Comparison of ENCODE assay signal across 8 cellular contexts in genomic region chr1:109151146-109151545, GRCh38. TPM values are rescaled to one million over a fixed set of nuclear protein-coding genes. Genes with fewer than 3 reads are reported as not detected.
A peak's percentile ranks its signal among the peaks of the same experiment; 100 is the strongest.
DNase-seq lines count a peak whose midpoint lies in the region; ATAC-seq, FAIRE-seq and TF ChIP-seq lines count a peak whose summit lies in the region.

No MANE protein-coding gene starts in this region.

- TF ChIP-seq CTCF in A549 (IDR thresholded peaks at IDR 0.05), result no peak

- no peak overlapping the region for H3K4me3 ChIP-seq in A549
- H3K4me3 ChIP-seq in CD8-positive, alpha-beta memory T cell (ENCODE audit: low read length), result no peak overlapping the region

- no peaks in the 10 kb centered on the region for H3K27me3 Mint-ChIP-seq in CD8-positive, alpha-beta memory T cell

- peak overlapping the region; percentile 25 to 56; a peak in 5 of 6 replicates for H3K27ac ChIP-seq in A549
- no peak overlapping the region for H3K27ac ChIP-seq in CD8-positive, alpha-beta memory T cell (ENCODE audit: low read depth, low read length)

- no peak overlapping the region for H3K27ac Mint-ChIP-seq in CD8-positive, alpha-beta memory T cell

- H3K9me3 Mint-ChIP-seq in CD8-positive, alpha-beta memory T cell, result no peaks in the 10 kb centered on the region

- no peak for FAIRE-seq in A549 (lab: Jason Lieb, UNC)

- no peak for TF ChIP-seq POLR2A in A549 (IDR thresholded peaks at IDR 0.05; ENCODE audit: low read length)

- H3K9me3 ChIP-seq in A549, result no peaks in the 10 kb centered on the region
- no peaks in the 10 kb centered on the region for H3K9me3 ChIP-seq in CD8-positive, alpha-beta memory T cell (ENCODE audit: low read length)

- TF ChIP-seq EP300 in A549 (IDR thresholded peaks at IDR 0.05), result no peak

- no peak for TF ChIP-seq RAD21 in A549 (conservative IDR thresholded peaks at IDR 0.05 in 1 of 2, IDR thresholded peaks at IDR 0.05 in 1 of 2)

- H3K4me3 Mint-ChIP-seq in CD8-positive, alpha-beta memory T cell, result no peak overlapping the region

- H3K27me3 ChIP-seq in CD8-positive, alpha-beta memory T cell (ENCODE audit: insufficient read depth, low read length, poor library complexity, severe bottlenecking), result no peaks in the 10 kb centered on the region

- no peaks in the 10 kb centered on the region for H3K4me1 Mint-ChIP-seq in CD8-positive, alpha-beta memory T cell

- 51% methylated on average over 3 of the region's 3 CpGs for WGBS in A549 (ENCODE audit: missing lambda C conversion rate)

- no peaks in the 10 kb centered on the region for H3K36me3 ChIP-seq in CD8-positive, alpha-beta memory T cell (ENCODE audit: insufficient read depth, low read length)

- POLR2A ChIA-PET in A549 (lab: Yijun Ruan, JAX), result no interaction called here
- POLR2A ChIA-PET in CD8-positive, alpha-beta memory T cell (lab: Charles Lee), result interaction anchor here (0.6 kb wide), 1 partner anchor 277 kb away, joined by 3 read pairs; no protein-coding TSS in a partner anchor

- H3K4me2 ChIP-seq in A549, result 0 out of 3 replicates have a peak overlapping the region, but pooled peaks have one; percentile 2

- CTCF ChIA-PET in A549 (lab: Yijun Ruan, JAX), result interaction anchor here (1.1 kb wide), 1 partner anchor 36 kb away, joined by 3 read pairs; no protein-coding TSS in a partner anchor
- CTCF ChIA-PET in CD8-positive, alpha-beta memory T cell (lab: Charles Lee), result no interaction called here

- peaks cover 0 to 2% (median 0%) of the 10 kb centered on the region in 3 donors for H3K36me3 Mint-ChIP-seq in CD8-positive, alpha-beta memory T cell

- H3K4me1 ChIP-seq in A549, result peaks cover 15% of the 10 kb centered on the region
- no peaks in the 10 kb centered on the region for H3K4me1 ChIP-seq in CD8-positive, alpha-beta memory T cell (ENCODE audit: insufficient read depth, low read length)

- ATAC-seq in A549 (peak; percentile 84 to 85), GM18907 (IDR thresholded peaks at IDR 0.05; ENCODE audit: unreplicated experiment) (no peak), GM18520 (IDR thresholded peaks at IDR 0.05; ENCODE audit: unreplicated experiment) (no peak)
- no peak for ATAC-seq in stimulated activated naive CD8-positive, alpha-beta T cell treated with anti-CD3 and anti-CD28 coated beads, Interleukin-15, Interleukin-2, amounts not matched to agents 100 U/mL and 50 U/mL, for 24 hours

- DNase-seq in A549 (ENCODE audit: low read depth in 1 of 2, low spot score in 1 of 2) (peak in 1 of 2 experiments; percentile 39), NCI-H146 (lab: John Stamatoyannopoulos, UW) (peak; percentile 72), dermis microvascular lymphatic vessel endothelial cell (ENCODE audit: low read depth in 2 of 2) (peak; percentile 3 to 62), medulla oblongata (ENCODE audit: extremely low spot score) (peak; percentile 85)
- no peak for DNase-seq in CD8-positive, alpha-beta memory T cell
- DNase-seq in stimulated activated naive CD8-positive, alpha-beta T cell treated with anti-CD3 and anti-CD28 coated beads, Interleukin-15, Interleukin-2, amounts not matched to agents 100 U/mL and 50 U/mL, for 24 hours, result no peak

TF ChIP-seq in A549, 52 proteins besides CTCF, POLR2A, EP300 and RAD21:
- TF ChIP-seq HOXB13 (CRISPR knock-in tag; IDR thresholded peaks at IDR 0.05; ENCODE audit: low read depth) (no peak), JUNB (IDR thresholded peaks at IDR 0.05) (no peak), ZC3H11A (IDR thresholded peaks at IDR 0.05) (no peak), ZFP36 (IDR thresholded peaks at IDR 0.05; ENCODE audit: borderline replicate concordance, partially characterized antibody) (no peak), RFX5 (IDR thresholded peaks at IDR 0.05) (no peak), TFCP2L1 (CRISPR knock-in tag; IDR thresholded peaks at IDR 0.05) (no peak), ATOH8 (CRISPR knock-in tag; IDR thresholded peaks at IDR 0.05; ENCODE audit: low read depth) (no peak), CEBPB (IDR thresholded peaks at IDR 0.05) (no peak), BHLHE40 (IDR thresholded peaks at IDR 0.05; ENCODE audit: low read depth, low read length) (no peak), RARB (CRISPR knock-in tag; IDR thresholded peaks at IDR 0.05) (no peak), USF2 (IDR thresholded peaks at IDR 0.05) (no peak)

RNA-seq across cellular contexts. Expression of gene ELAPOR1, which starts 37.2 kb away (rescaled TPM):
- polyA plus RNA-seq in A549 (2011; rRNA removed) (0.56 and 0.69 TPM in 2 replicates), A549 (2017; fragmentation: RNase III; extraction: RNeasy Plus Mini Kit Qiagen cat#74134 plus additional on column Dnase treatment) (0.37 to 0.96 TPM (median 0.52 TPM) in 3 replicates)
- polyA plus RNA-seq in A549 (2012; cell fraction: cytosol; rRNA removed), result 0.32 and 0.35 TPM in 2 replicates
- polyA plus RNA-seq in A549 (2012; cell fraction: nucleus; rRNA removed), result 0.44 and 0.61 TPM in 2 replicates
- 1.0 TPM in 2 replicates for polyA minus RNA-seq in A549 (2011; rRNA and poly(A)+ RNA removed)
- 0.13 and 0.26 TPM in 2 replicates for total RNA-seq in dermis microvascular lymphatic vessel endothelial cell
- total RNA-seq in CD8-positive, alpha-beta memory T cell, result 10 to 100 TPM; 11.3 to 13.9 TPM
- polyA plus RNA-seq in CD8-positive, alpha-beta memory T cell, result 15.7 TPM

Comparison
In these comparisons a context has a peak if more than half of its experiments do, and no peak if none do; other contexts are left out.
1. ATAC-seq: peak in A549 (2 of 2); none in GM18907 (single experiment), GM18520 (single experiment) and stimulated activated naive CD8-positive, alpha-beta T cell treated with anti-CD3 and anti-CD28 coated beads, Interleukin-15, Interleukin-2, amounts not matched to agents 100 U/mL and 50 U/mL, for 24 hours (single experiment).
2. DNase-seq: peak in NCI-H146 (single experiment), dermis microvascular lymphatic vessel endothelial cell (2 of 2) and medulla oblongata (single experiment); none in CD8-positive, alpha-beta memory T cell (0 of 5) and stimulated activated naive CD8-positive, alpha-beta T cell treated with anti-CD3 and anti-CD28 coated beads, Interleukin-15, Interleukin-2, amounts not matched to agents 100 U/mL and 50 U/mL, for 24 hours (single experiment).